In genomic region chr2:84970266-84970955, GRCh38 we compare ENCODE assay signal across 7 cellular contexts. TPM values are rescaled to one million over a fixed set of nuclear protein-coding genes. Genes with fewer than 3 reads are reported as not detected.
DNase-seq lines count a peak whose midpoint lies in the region; FAIRE-seq and TF ChIP-seq lines count a peak whose summit lies in the region.

No MANE protein-coding gene starts in this region.

- peak overlapping the region; percentile 96 for H3K27ac ChIP-seq in duodenal mucosa (ENCODE audit: low read depth, low read length)

- H3K36me3 ChIP-seq in duodenal mucosa (ENCODE audit: control insufficient read depth in 1 of 2, insufficient read depth in 2 of 2, low read length in 2 of 2), result peaks cover 0 to 8% of the 10 kb centered on the region in 2 donors

- H3K9ac ChIP-seq in duodenal mucosa (ENCODE audit: low read depth in 1 of 2, low read length in 2 of 2), result peak overlapping the region; percentile 87 to 90

- H3K4me1 ChIP-seq in duodenal mucosa (ENCODE audit: control insufficient read depth in 1 of 2, insufficient read depth in 2 of 2, low read length in 2 of 2), result peaks cover 33 to 37% of the 10 kb centered on the region in 2 donors

- no peaks in the 10 kb centered on the region for H3K27me3 ChIP-seq in duodenal mucosa (ENCODE audit: control insufficient read depth in 1 of 2, insufficient read depth in 2 of 2, low read length in 2 of 2)

- DNase-seq in GM18507 (ENCODE audit: extremely low spot score, insufficient read length, low read depth) (peak; percentile 36), HFF-Myc (ENCODE audit: extremely low read depth, low read depth) (no peak), NB4 (ENCODE audit: low read depth) (peak; percentile 81), lung microvascular endothelial cell (ENCODE audit: low read depth in 2 of 2) (peak; percentile 63 to 65)
- DNase-seq in activated CD4-positive, alpha-beta T cell treated with anti-CD3 and anti-CD28 coated beads, Interleukin-2, amount 50 U/mL, for 1 hour, result peak; percentile 40
- DNase-seq in stimulated activated CD8-positive, alpha-beta memory T cell treated with anti-CD3 and anti-CD28 coated beads, Interleukin-12 subunit alpha, Interleukin-12 subunit beta, amount 100 ng/mL, for 1 hour (ENCODE audit: low read depth), result peak; percentile 18

- H3K4me3 ChIP-seq in HFF-Myc (replicated peaks; ENCODE audit: low read depth, low read length) (peak overlapping the region; percentile 86), NB4 (ENCODE audit: low read depth, low read length) (peak overlapping the region; percentile 76), duodenal mucosa (ENCODE audit: low read depth in 1 of 2, low read length in 2 of 2) (peak overlapping the region; percentile 87 to 88)

- FAIRE-seq in GM18507 (lab: Jason Lieb, UNC), result no peak

- no peak for TF ChIP-seq POLR2A in NB4 (IDR thresholded peaks at IDR 0.05; ENCODE audit: extremely low read depth, insufficient read length)

- no peak for TF ChIP-seq CTCF in HFF-Myc (IDR thresholded peaks at IDR 0.05; ENCODE audit: low read depth, low read length, missing control alignments)
- TF ChIP-seq CTCF in NB4 (IDR thresholded peaks at IDR 0.05; ENCODE audit: low read depth, low read length), result no peak

- no peaks in the 10 kb centered on the region for H3K9me3 ChIP-seq in duodenal mucosa (ENCODE audit: control insufficient read depth in 1 of 2, low read length in 2 of 2)

RNA-seq across cellular contexts. Expression of gene KCMF1, which starts 0.6 kb away (rescaled TPM):
- 25.1 and 40.5 TPM in 2 replicates for total RNA-seq in lung microvascular endothelial cell
